Comparison of ENCODE assay signal across 16 cellular contexts in the genomic region with DNA sequence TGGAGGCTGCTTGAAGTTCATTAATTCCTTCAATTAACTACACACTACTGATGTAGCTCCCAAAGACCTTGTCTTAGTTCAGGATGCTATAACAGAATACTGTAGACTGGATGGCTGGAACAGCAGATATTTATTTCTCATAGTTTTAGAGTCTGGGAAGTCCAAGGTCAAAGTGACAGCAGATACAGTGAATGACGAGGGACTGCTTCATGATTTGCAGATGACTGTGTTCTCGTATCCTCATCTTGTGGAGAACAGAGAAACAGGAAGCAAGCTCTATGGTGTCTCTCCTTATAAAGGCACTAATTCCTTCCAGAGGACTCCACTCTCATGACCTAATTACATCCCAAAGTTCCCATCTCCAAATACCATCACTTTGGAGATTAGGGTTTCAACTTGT.
DNase-seq lines count a peak whose midpoint lies in the region; ATAC-seq and TF ChIP-seq lines count a peak whose summit lies in the region.
"Had no signal": no experiment of that assay in that cellular context is flagged by ENCODE, and none has a peak within 500 bp of the region (broad histone marks: within the 10 kb centered on the region; RNA-seq: fewer than 3 reads in every experiment).

No MANE protein-coding gene starts in this region.

- no peaks in the 10 kb centered on the region for H3K79me1 ChIP-seq in mesenchymal stem cell (replicated peaks; ENCODE audit: low read length, poor library complexity, severe bottlenecking)

- H3K36me3 ChIP-seq in heart right ventricle (no peaks in the 10 kb centered on the region), mesenchymal stem cell (ENCODE audit: control insufficient read depth in 1 of 2, insufficient read depth in 2 of 2, low read depth in 1 of 2, low read length in 2 of 2) (no peaks in the 10 kb centered on the region)
- H3K36me3 ChIP-seq: BE2C, HAP-1 had no signal

- H3K9ac ChIP-seq in mesenchymal stem cell (ENCODE audit: low read length): no peak overlapping the region

- no peak overlapping the region for H2AK5ac ChIP-seq in mesenchymal stem cell (ENCODE audit: low read length, severe bottlenecking)

- no peak overlapping the region for H3K23ac ChIP-seq in mesenchymal stem cell (ENCODE audit: low read length in 2 of 2)

- no peaks in the 10 kb centered on the region for H3K27me3 ChIP-seq in heart right ventricle
- H3K27me3 ChIP-seq in mesenchymal stem cell (ENCODE audit: control insufficient read depth in 1 of 2, insufficient read depth in 1 of 2, low read length in 2 of 2): peaks cover 9% of the 10 kb centered on the region in 2 experiments
- H3K27me3 ChIP-seq: BE2C had no signal

- TF ChIP-seq CTCF in heart right ventricle (IDR thresholded peaks at IDR 0.05) (no peak), fibroblast of pulmonary artery (IDR thresholded peaks at IDR 0.05; ENCODE audit: low read length, missing control alignments) (no peak)

- no peak overlapping the region for H3K4me2 ChIP-seq in mesenchymal stem cell (ENCODE audit: low read length, poor library complexity, severe bottlenecking)

- H2AFZ ChIP-seq in mesenchymal stem cell (ENCODE audit: low read depth, low read length): no peak overlapping the region

- H2BK5ac ChIP-seq in mesenchymal stem cell (ENCODE audit: low read depth, low read length, poor library complexity, severe bottlenecking): no peak overlapping the region

- H3K4me3 ChIP-seq in heart right ventricle (no peak overlapping the region), fibroblast of pulmonary artery (replicated peaks; ENCODE audit: low read depth, low read length) (no peak overlapping the region), mesenchymal stem cell (ENCODE audit: insufficient read depth in 1 of 2, low read depth in 1 of 2, low read length in 2 of 2) (no peak overlapping the region)
- H3K4me3 ChIP-seq: GM12878, HAP-1 had no signal

- H3K27ac ChIP-seq in heart right ventricle: peak overlapping the region in 5 of 10 donors; percentile 13 to 61 (median 36)
- H3K27ac ChIP-seq in mesenchymal stem cell (ENCODE audit: low read length, poor library complexity, severe bottlenecking): no peak overlapping the region

- H3K9me3 ChIP-seq in heart right ventricle (no peaks in the 10 kb centered on the region), mesenchymal stem cell (ENCODE audit: control insufficient read depth, low read length) (no peaks in the 10 kb centered on the region)
- H3K9me3 ChIP-seq: BE2C, HAP-1 had no signal

- no peak overlapping the region for H2BK12ac ChIP-seq in mesenchymal stem cell (ENCODE audit: low read length in 2 of 2)

- ATAC-seq in heart right ventricle: peak in 7 of 8 donors; percentile 46 to 76 (median 56)
- ATAC-seq: GM12878 had no signal

- no peak overlapping the region for H3K14ac ChIP-seq in mesenchymal stem cell (ENCODE audit: low read length in 2 of 2)

- intact Hi-C loops in heart right ventricle (cut with DNase I): no loop called here
- intact Hi-C loops in cardiac septum (cut with DNase I): no loop called here

- no peak overlapping the region for H2BK120ac ChIP-seq in mesenchymal stem cell (ENCODE audit: low read depth, low read length)

- WGBS in heart right ventricle, 2 donors: 31 to 34% methylated on average over 2 of the region's 2 CpGs
- 5% methylated on average over 2 of the region's 2 CpGs for WGBS in mesenchymal stem cell

- no peaks in the 10 kb centered on the region for H3K4me1 ChIP-seq in heart right ventricle
- no peaks in the 10 kb centered on the region for H3K4me1 ChIP-seq in mesenchymal stem cell (ENCODE audit: control insufficient read depth, insufficient read depth, low read depth, low read length)

- H3K18ac ChIP-seq in mesenchymal stem cell (ENCODE audit: low read depth in 1 of 2, low read length in 2 of 2): no peak overlapping the region

- DNase-seq in heart right ventricle (no peak), cardiac septum (ENCODE audit: low spot score) (no peak), MV-4-11 (lab: John Stamatoyannopoulos, UW) (peak; percentile 2), fibroblast of pulmonary artery (ENCODE audit: low read depth) (peak; percentile 14), mesenchymal stem cell (peak; percentile 45), T-helper 2 cell (no peak), COLO829 (ENCODE audit: low spot score) (no peak), cerebellum (ENCODE audit: low spot score) (no peak)
- DNase-seq: BE2C; C1 segment of cervical spinal cord; CD4-positive, CD25-positive, alpha-beta regulatory T cell; CD8-positive, alpha-beta memory T cell; DMS153; DMS79 had no signal

- no peak overlapping the region for H4K91ac ChIP-seq in mesenchymal stem cell (ENCODE audit: low read length)

- no peak overlapping the region for H4K8ac ChIP-seq in mesenchymal stem cell (ENCODE audit: low read length)

- no peak overlapping the region for H2BK15ac ChIP-seq in mesenchymal stem cell (ENCODE audit: low read depth, poor library complexity, severe bottlenecking)

- no peak overlapping the region for H3K4ac ChIP-seq in mesenchymal stem cell (ENCODE audit: low read depth in 1 of 2, low read length in 2 of 2)

Comparison
In these comparisons a context has a peak if more than half of its experiments do, and no peak if none do; other contexts are left out.
1. DNase-seq: peak in MV-4-11 (single experiment), fibroblast of pulmonary artery (single experiment) and mesenchymal stem cell (single experiment); none in heart right ventricle (0 of 2), cardiac septum (single experiment), T-helper 2 cell (0 of 5), COLO829 (single experiment) and cerebellum (single experiment).